Comparison of ENCODE assay signal across 6 cellular contexts in genomic region chr5:87503004-87503403, GRCh38.
"Had no signal": no experiment of that assay in that cellular context is flagged by ENCODE, and none has a peak within 500 bp of the region (broad histone marks: within the 10 kb centered on the region; RNA-seq: fewer than 3 reads in every experiment).

No MANE protein-coding gene starts in this region.

- H3K27me3 Mint-ChIP-seq: IgD-negative memory B cell had no signal

- H3K4me1 Mint-ChIP-seq: IgD-negative memory B cell had no signal

- H3K4me3 Mint-ChIP-seq: IgD-negative memory B cell had no signal

- H3K4me3 ChIP-seq: K562 had no signal

- H3K36me3 Mint-ChIP-seq: IgD-negative memory B cell had no signal

- ATAC-seq: HepG2, K562 had no signal

- H3K27ac ChIP-seq: HL-60 had no signal

- DNase-seq: IMR-90, KBM-7 had no signal

- H3K27ac Mint-ChIP-seq: IgD-negative memory B cell had no signal
